Comparison of ENCODE assay signal across 10 cellular contexts in genomic region chr14:61925043-61925442, GRCh38.
A peak's percentile ranks its signal among the peaks of the same experiment; 100 is the strongest.
DNase-seq lines count a peak whose midpoint lies in the region; ATAC-seq and TF ChIP-seq lines count a peak whose summit lies in the region.
"Had no signal": no experiment of that assay in that cellular context is flagged by ENCODE, and none has a peak within 500 bp of the region (broad histone marks: within the 10 kb centered on the region; RNA-seq: fewer than 3 reads in every experiment).

No MANE protein-coding gene starts in this region.

- H3K4me3 ChIP-seq in epithelial cell of esophagus (ENCODE audit: low read length), result no peak overlapping the region

- no peak overlapping the region for H3K27ac Mint-ChIP-seq in activated T-cell treated with anti-CD3 and anti-CD28 coated beads, Interleukin-2, amount 50 U/mL, for 72 hours
- no peak overlapping the region for H3K27ac Mint-ChIP-seq in stimulated activated effector memory CD8-positive, alpha-beta T cell treated with anti-CD3 and anti-CD28 coated beads, Interleukin-12 subunit alpha, Interleukin-12 subunit beta, amount 100 ng/mL, for 72 hours
- no peak overlapping the region for H3K27ac Mint-ChIP-seq in type B pancreatic cell

- peaks cover 42% of the 10 kb centered on the region for H3K27me3 Mint-ChIP-seq in activated T-cell treated with anti-CD3 and anti-CD28 coated beads, Interleukin-2, amount 50 U/mL, for 72 hours (ENCODE audit: low read depth)
- peaks cover 7% of the 10 kb centered on the region for H3K27me3 Mint-ChIP-seq in type B pancreatic cell

- peak; percentile 7 to 8 for DNase-seq in activated T-cell treated with anti-CD3 and anti-CD28 coated beads, Interleukin-2, amount 50 U/mL, for 72 hours
- DNase-seq in activated T-cell treated with anti-CD3 and anti-CD28 coated beads, Interleukin-2, amount 50 U/mL, for 1 hour, result no peak
- DNase-seq in NCI-H1694 treated with DMSO at 0.1 percent for 48 hours (lab: John Stamatoyannopoulos, UW) (peak; percentile 45), epithelial cell of esophagus (ENCODE audit: low read depth) (peak; percentile 70), NCI-H2196 (lab: John Stamatoyannopoulos, UW; ENCODE audit: unreplicated experiment) (no peak), type B pancreatic cell (ENCODE audit: extremely low spot score, unreplicated experiment) (no peak)
- DNase-seq in stimulated activated effector memory CD8-positive, alpha-beta T cell treated with anti-CD3 and anti-CD28 coated beads, Interleukin-12 subunit alpha, Interleukin-12 subunit beta, amount 100 ng/mL, for 72 hours (ENCODE audit: low spot score in 2 of 2), result no peak
- DNase-seq: activated naive CD4-positive, alpha-beta T cell had no signal

- H3K9me3 Mint-ChIP-seq in activated T-cell treated with anti-CD3 and anti-CD28 coated beads, Interleukin-2, amount 50 U/mL, for 72 hours, result no peaks in the 10 kb centered on the region
- H3K9me3 Mint-ChIP-seq in stimulated activated effector memory CD8-positive, alpha-beta T cell treated with anti-CD3 and anti-CD28 coated beads, Interleukin-12 subunit alpha, Interleukin-12 subunit beta, amount 100 ng/mL, for 72 hours, result no peaks in the 10 kb centered on the region
- no peaks in the 10 kb centered on the region for H3K9me3 Mint-ChIP-seq in type B pancreatic cell
- H3K9me3 Mint-ChIP-seq: IgD-negative memory B cell had no signal

- no peak for ATAC-seq in activated T-cell treated with anti-CD3 and anti-CD28 coated beads, Interleukin-2, amount 50 U/mL, for 72 hours (replicated peaks in 1 of 2)
- peak; percentile 45 for ATAC-seq in stimulated activated effector memory CD8-positive, alpha-beta T cell treated with anti-CD3 and anti-CD28 coated beads, Interleukin-12 subunit alpha, Interleukin-12 subunit beta, amount 100 ng/mL, for 72 hours
- ATAC-seq in HG03378 (IDR thresholded peaks at IDR 0.05; ENCODE audit: unreplicated experiment), result no peak

- no peak overlapping the region for H3K4me3 Mint-ChIP-seq in activated T-cell treated with anti-CD3 and anti-CD28 coated beads, Interleukin-2, amount 50 U/mL, for 72 hours
- no peak overlapping the region for H3K4me3 Mint-ChIP-seq in stimulated activated effector memory CD8-positive, alpha-beta T cell treated with anti-CD3 and anti-CD28 coated beads, Interleukin-12 subunit alpha, Interleukin-12 subunit beta, amount 100 ng/mL, for 72 hours
- no peak overlapping the region for H3K4me3 Mint-ChIP-seq in type B pancreatic cell
- H3K4me3 Mint-ChIP-seq: IgD-negative memory B cell had no signal

- TF ChIP-seq CTCF in epithelial cell of esophagus (IDR thresholded peaks at IDR 0.05; ENCODE audit: insufficient read depth, low read depth, low read length, missing control alignments) (peak; percentile 54), type B pancreatic cell (conservative IDR thresholded peaks at IDR 0.05) (no peak)

- no peaks in the 10 kb centered on the region for H3K4me1 Mint-ChIP-seq in activated T-cell treated with anti-CD3 and anti-CD28 coated beads, Interleukin-2, amount 50 U/mL, for 72 hours (ENCODE audit: low read depth)
- no peaks in the 10 kb centered on the region for H3K4me1 Mint-ChIP-seq in stimulated activated effector memory CD8-positive, alpha-beta T cell treated with anti-CD3 and anti-CD28 coated beads, Interleukin-12 subunit alpha, Interleukin-12 subunit beta, amount 100 ng/mL, for 72 hours
- H3K4me1 Mint-ChIP-seq in type B pancreatic cell (ENCODE audit: unreplicated experiment), result peaks cover 28% of the 10 kb centered on the region

- H3K36me3 Mint-ChIP-seq in activated T-cell treated with anti-CD3 and anti-CD28 coated beads, Interleukin-2, amount 50 U/mL, for 72 hours (ENCODE audit: insufficient read depth in 2 of 2), result no peaks in the 10 kb centered on the region
- H3K36me3 Mint-ChIP-seq in stimulated activated effector memory CD8-positive, alpha-beta T cell treated with anti-CD3 and anti-CD28 coated beads, Interleukin-12 subunit alpha, Interleukin-12 subunit beta, amount 100 ng/mL, for 72 hours, result no peaks in the 10 kb centered on the region
- H3K36me3 Mint-ChIP-seq in type B pancreatic cell, result no peaks in the 10 kb centered on the region
- H3K36me3 Mint-ChIP-seq: IgD-negative memory B cell had no signal

Comparison
In these comparisons a context has a peak if more than half of its experiments do, and no peak if none do; other contexts are left out.
1. DNase-seq: peak in activated T-cell treated with anti-CD3 and anti-CD28 coated beads, Interleukin-2, amount 50 U/mL, for 72 hours (2 of 2), NCI-H1694 treated with DMSO at 0.1 percent for 48 hours (single experiment) and epithelial cell of esophagus (single experiment); none in activated T-cell treated with anti-CD3 and anti-CD28 coated beads, Interleukin-2, amount 50 U/mL, for 1 hour (single experiment), stimulated activated effector memory CD8-positive, alpha-beta T cell treated with anti-CD3 and anti-CD28 coated beads, Interleukin-12 subunit alpha, Interleukin-12 subunit beta, amount 100 ng/mL, for 72 hours (0 of 2), NCI-H2196 (single experiment) and type B pancreatic cell (single experiment).